Comparison of ENCODE assay signal across 13 cellular contexts in genomic region chr1:152003846-152004442, GRCh38. TPM values are rescaled to one million over a fixed set of nuclear protein-coding genes. Genes with fewer than 3 reads are reported as not detected.
A peak's percentile ranks its signal among the peaks of the same experiment; 100 is the strongest.
DNase-seq lines count a peak whose midpoint lies in the region; ATAC-seq, FAIRE-seq and TF ChIP-seq lines count a peak whose summit lies in the region.
"Had no signal": no experiment of that assay in that cellular context is flagged by ENCODE, and none has a peak within 500 bp of the region (broad histone marks: within the 10 kb centered on the region; RNA-seq: fewer than 3 reads in every experiment).

No MANE protein-coding gene starts in this region.

- peak in 1 of 2 experiments; percentile 12; a peak in 1 of 4 replicates for TF ChIP-seq RAD21 in K562 (CRISPR knock-in tag; conservative IDR thresholded peaks at IDR 0.05 in 1 of 2, IDR thresholded peaks at IDR 0.05 in 1 of 2)

- H3K4me2 ChIP-seq in K562 (ENCODE audit: insufficient read depth, low read length) (no peak overlapping the region), keratinocyte (ENCODE audit: control insufficient read depth, extremely low read depth, insufficient read depth, low read depth, low read length) (no peak overlapping the region)

- in situ Hi-C loops in K562 (cut with MboI), result no loop called here

- ATAC-seq in K562 (peak; percentile 49), pancreas (no peak)

- H4K20me1 ChIP-seq in K562 (replicated peaks; ENCODE audit: control insufficient read depth, insufficient read depth, low read length) (no peaks in the 10 kb centered on the region), keratinocyte (ENCODE audit: control insufficient read depth, extremely low read depth, insufficient read depth, low read length) (no peaks in the 10 kb centered on the region)

- BruUV-seq in K562 (replicated peaks; lab: Mats Ljungman, UMichigan), result no TSS peak

- H3K27ac ChIP-seq in K562 (ENCODE audit: extremely low read depth, low read depth, low read length) (no peak overlapping the region), keratinocyte (ENCODE audit: control insufficient read depth, insufficient read depth, low read length) (no peak overlapping the region), pancreas (no peak overlapping the region)
- H3K27ac ChIP-seq: dorsolateral prefrontal cortex, Peyer's patch had no signal

- FAIRE-seq in K562 (lab: Jason Lieb, UNC), result no peak
- FAIRE-seq in keratinocyte (lab: Jason Lieb, UNC), result peak; percentile 81
- no peak for FAIRE-seq in pancreas (lab: Jason Lieb, UNC)

- intact Hi-C loops in K562 (cut with micrococcal nuclease) (no loop called here), pancreas (cut with DNase I) (loop anchor here in 1 of 3 donors (5.0 kb wide), 1 partner anchor 37 kb away; no protein-coding TSS in a partner anchor)

- H3K4me3 ChIP-seq in HFF-Myc (replicated peaks; ENCODE audit: low read depth, low read length), result no peak overlapping the region
- no peak overlapping the region for H3K4me3 ChIP-seq in K562
- no peak overlapping the region for H3K4me3 ChIP-seq in keratinocyte (ENCODE audit: control insufficient read depth in 2 of 3, extremely low read depth in 1 of 3, insufficient read depth in 2 of 3, low read depth in 1 of 3, low read length in 3 of 3)
- H3K4me3 ChIP-seq in pancreas, result no peak overlapping the region
- H3K4me3 ChIP-seq: dorsolateral prefrontal cortex, MG63, Peyer's patch had no signal

- TF ChIP-seq EP300 in K562 (IDR thresholded peaks at IDR 0.05; ENCODE audit: low read length), result no peak

- no peaks in the 10 kb centered on the region for H3K36me3 ChIP-seq in K562 (ENCODE audit: control insufficient read depth, insufficient read depth, low read length)
- H3K36me3 ChIP-seq in keratinocyte (ENCODE audit: control insufficient read depth in 2 of 2, extremely low read depth in 1 of 2, insufficient read depth in 2 of 2, low read length in 2 of 2), result no peaks in the 10 kb centered on the region
- no peaks in the 10 kb centered on the region for H3K36me3 ChIP-seq in pancreas
- H3K36me3 ChIP-seq: MG63, Peyer's patch had no signal

- CTCF ChIA-PET in K562 (lab: Yijun Ruan, JAX; ENCODE audit: low intra/inter-chr PET ratio), result interaction anchor here (1.4 kb wide), 1 partner anchor 115 kb away, joined by 5 read pairs; no protein-coding TSS in a partner anchor

- no peak for TF ChIP-seq POLR2A in K562 (conservative IDR thresholded peaks at IDR 0.05)

- POLR2A ChIA-PET in K562 (lab: Yijun Ruan, JAX), result interaction anchor here (0.6 to 1.1 kb wide), 2 partner anchors 54 to 1269 kb away, joined by 3 to 6 read pairs; no protein-coding TSS in a partner anchor

- H3K9me1 ChIP-seq in K562 (ENCODE audit: control insufficient read depth, insufficient read depth, low read length), result no peaks in the 10 kb centered on the region
- no peaks in the 10 kb centered on the region for H3K9me1 ChIP-seq in keratinocyte (ENCODE audit: control insufficient read depth, extremely low read depth, insufficient read depth, low read length)

- DNase-seq in AG08395 (ENCODE audit: low spot score) (peak; percentile 7), HFF-Myc (ENCODE audit: extremely low read depth, low read depth) (no peak), K562 (ENCODE audit: extremely low read depth in 1 of 4, low spot score in 3 of 4) (no peak), keratinocyte (ENCODE audit: low read depth, low spot score) (no peak), SW 1271 (lab: John Stamatoyannopoulos, UW) (no peak), pons (ENCODE audit: low spot score) (no peak), NCI-H1105 (lab: John Stamatoyannopoulos, UW) (no peak), pancreas (no peak)
- DNase-seq: dorsolateral prefrontal cortex, MG63, NCI-H2227 treated with DMSO at 0.1 percent for 48 hours, Peyer's patch, posterior cingulate gyrus had no signal

- H3K4me1 ChIP-seq in K562 (replicated peaks in 1 of 2; ENCODE audit: control insufficient read depth in 2 of 2, insufficient read depth in 2 of 2, low read length in 2 of 2), result no peaks in the 10 kb centered on the region
- H3K4me1 ChIP-seq in keratinocyte (ENCODE audit: control insufficient read depth, extremely low read depth, insufficient read depth, low read length), result peaks cover 45% of the 10 kb centered on the region
- peaks cover 0 to 2% (median 0%) of the 10 kb centered on the region in 3 donors for H3K4me1 ChIP-seq in pancreas
- H3K4me1 ChIP-seq: Peyer's patch had no signal

- H3K9ac ChIP-seq in K562 (ENCODE audit: insufficient read depth in 1 of 2, low read depth in 2 of 2, low read length in 2 of 2) (no peak overlapping the region), keratinocyte (ENCODE audit: control insufficient read depth, extremely low read depth, insufficient read depth, low read length) (no peak overlapping the region)

- no peaks in the 10 kb centered on the region for H3K79me2 ChIP-seq in K562 (ENCODE audit: control insufficient read depth, insufficient read depth, low read length)
- H3K79me2 ChIP-seq in keratinocyte (ENCODE audit: control insufficient read depth, insufficient read depth, low read length), result no peaks in the 10 kb centered on the region

- H3K27me3 ChIP-seq in K562 (ENCODE audit: control insufficient read depth in 2 of 2, insufficient read depth in 2 of 2, low read length in 2 of 2), result peaks cover 16 to 18% of the 10 kb centered on the region in 2 experiments; a peak in 4 of 5 replicates
- no peaks in the 10 kb centered on the region for H3K27me3 ChIP-seq in keratinocyte (ENCODE audit: control insufficient read depth, extremely low read depth, insufficient read depth, low read length)
- H3K27me3 ChIP-seq in pancreas, result peaks cover 0 to 4% (median 0%) of the 10 kb centered on the region in 4 donors
- H3K27me3 ChIP-seq: Peyer's patch had no signal

- dilution Hi-C loops in keratinocyte (cut with MboI; ENCODE audit: extremely low pct_ligation_motif_present, low sequenced_read_pairs), result no loop called here

- TF ChIP-seq CTCF in HFF-Myc (IDR thresholded peaks at IDR 0.05; ENCODE audit: low read depth, low read length, missing control alignments) (peak; percentile 17), K562 (IDR thresholded peaks at IDR 0.05 in 2 of 3, conservative IDR thresholded peaks at IDR 0.05 in 1 of 3; ENCODE audit: insufficient read depth in 2 of 3, low read depth in 1 of 3, low read length in 3 of 3) (0 out of 6 replicates have a peak, but pooled peaks of 2 of the 3 experiments have one; percentile 7 to 8), keratinocyte (optimal IDR thresholded peaks at IDR 0.05 in 1 of 3, IDR thresholded peaks at IDR 0.05 in 1 of 3, conservative IDR thresholded peaks at IDR 0.05 in 1 of 3; ENCODE audit: extremely low read depth in 1 of 3, insufficient read depth in 2 of 3, low read length in 3 of 3) (peak; percentile 59 to 69 (median 62)), pancreas (IDR thresholded peaks at IDR 0.05) (no peak)

- H3K9me3 ChIP-seq in K562 (replicated peaks; ENCODE audit: control insufficient read depth, insufficient read depth, low read depth, low read length) (no peaks in the 10 kb centered on the region), keratinocyte (ENCODE audit: control insufficient read depth, low read depth, low read length) (no peaks in the 10 kb centered on the region), pancreas (no peaks in the 10 kb centered on the region)
- H3K9me3 ChIP-seq: MG63, Peyer's patch had no signal

- WGBS in K562 (ENCODE audit: insufficient coverage, low coverage, missing lambda C conversion rate), result 4% methylated on average over 4 of the region's 4 CpGs
- WGBS in pancreas, 2 donors, result 56 to 57% methylated on average over 4 of the region's 4 CpGs

- H2AFZ ChIP-seq in K562 (ENCODE audit: low read depth, low read length), result no peak overlapping the region
- H2AFZ ChIP-seq in keratinocyte (ENCODE audit: control insufficient read depth, low read length), result peak overlapping the region; percentile 55

RNA-seq across cellular contexts. Expression of gene S100A10, which starts 10.3 kb away (rescaled TPM):
- total RNA-seq in K562 (2011; cell fraction: chromatin; rRNA removed; ENCODE audit: low replicate concordance), result not detected in 2 replicates
- not detected in 2 replicates for total RNA-seq in K562 (2011; cell fraction: nucleolus; rRNA removed)
- total RNA-seq in K562 (2011; cell fraction: nucleoplasm; rRNA removed), result not detected in 2 replicates
- 0.41 TPM in 1 of 2 replicates, not detected in the other for total RNA-seq in K562 (2014; rRNA removed)
- total RNA-seq in K562 (2014; rRNA removed; fragmentation: Illumina TruSeq; extraction: Trizol), result 0.35 and 0.44 TPM in 2 replicates
- not detected in 2 replicates for total RNA-seq in K562 (2015; rRNA removed; fragmentation: Illumina TruSeq; extraction: Trizol)
- total RNA-seq in K562 (2021), result 1.6 and 3.2 TPM in 2 replicates
- 0.61 and 0.73 TPM in 2 replicates for polyA plus RNA-seq in K562 (2011; rRNA removed)
- 0.16 and 0.52 TPM in 2 replicates for polyA plus RNA-seq in K562 (2011; cell fraction: cytosol; rRNA removed)
- polyA plus RNA-seq in K562 (2011; cell fraction: nucleus; rRNA removed), result 0.29 TPM in 1 of 2 replicates, not detected in the other
- polyA plus RNA-seq in K562 (2012), result 1.0 and 1.8 TPM in 2 replicates
- polyA plus RNA-seq in K562 (2014; fragmentation: Illumina TruSeq; extraction: Trizol), result 0.28 and 0.56 TPM in 2 replicates
- under 1 TPM in 1 of 2 experiments, not detected in 1; 0.32 TPM for polyA plus RNA-seq in K562 (2014; fragmentation: Nextera tagmentation; extraction: Ambion mirVana)
- polyA plus RNA-seq in K562 (2014; rRNA removed), result not detected in 2 replicates
- 0.93 TPM in 1 of 2 replicates, not detected in the other for polyA minus RNA-seq in K562 (2011; rRNA and poly(A)+ RNA removed)
- polyA minus RNA-seq in K562 (2011; cell fraction: cytosol; rRNA and poly(A)+ RNA removed), result 1.6 and 5.2 TPM in 2 replicates
- 0.67 TPM in 1 of 2 replicates, not detected in the other for polyA minus RNA-seq in K562 (2011; cell fraction: nucleus; rRNA and poly(A)+ RNA removed)
- 762 to 1,688 TPM (median 1,061 TPM) in 3 replicates for polyA plus RNA-seq in keratinocyte
- 7,825 TPM for polyA plus RNA-seq in keratinocyte (2011; ENCODE audit: low read depth)
- polyA plus RNA-seq in keratinocyte (2011; cell fraction: cytosol; rRNA removed), result 1,426 and 2,466 TPM in 2 replicates
- polyA plus RNA-seq in keratinocyte (2011; cell fraction: nucleus; rRNA removed), result 399 and 409 TPM in 2 replicates
- 2,272 and 2,757 TPM in 2 replicates for polyA plus RNA-seq in keratinocyte (2012; ENCODE audit: low replicate concordance)
- polyA minus RNA-seq in keratinocyte, result 156 to 769 TPM (median 744 TPM) in 3 replicates
- 3,568 TPM for polyA minus RNA-seq in keratinocyte (2011; cell fraction: cytosol; rRNA and poly(A)+ RNA removed)
- polyA minus RNA-seq in keratinocyte (2011; cell fraction: nucleus; rRNA and poly(A)+ RNA removed), result 194 and 286 TPM in 2 replicates
- total RNA-seq in pancreas, result 100 to 1,000 TPM in 2 of 6 donors, 10 to 100 TPM in 4; 34.3 to 211 (median 74.6) TPM
- 100 to 1,000 TPM; 203 to 269 TPM for polyA plus RNA-seq in pancreas

RNA-seq across cellular contexts. Expression of gene S100A11, which starts 32.9 kb away (rescaled TPM):
- 8.2 and 16.0 TPM in 2 replicates for total RNA-seq in K562 (2011; cell fraction: chromatin; rRNA removed; ENCODE audit: low replicate concordance)
- total RNA-seq in K562 (2011; cell fraction: nucleolus; rRNA removed), result 24.5 and 29.5 TPM in 2 replicates
- 28.2 and 33.8 TPM in 2 replicates for total RNA-seq in K562 (2011; cell fraction: nucleoplasm; rRNA removed)
- total RNA-seq in K562 (2014; rRNA removed), result 131 and 186 TPM in 2 replicates
- 145 and 169 TPM in 2 replicates for total RNA-seq in K562 (2014; rRNA removed; fragmentation: Illumina TruSeq; extraction: Trizol)
- 239 and 240 TPM in 2 replicates for total RNA-seq in K562 (2015; rRNA removed; fragmentation: Illumina TruSeq; extraction: Trizol)
- total RNA-seq in K562 (2021), result 159 and 182 TPM in 2 replicates
- polyA plus RNA-seq in K562 (2011; rRNA removed), result 166 and 235 TPM in 2 replicates
- 256 and 294 TPM in 2 replicates for polyA plus RNA-seq in K562 (2011; cell fraction: cytosol; rRNA removed)
- polyA plus RNA-seq in K562 (2011; cell fraction: nucleus; rRNA removed), result 41.5 and 53.2 TPM in 2 replicates
- polyA plus RNA-seq in K562 (2012), result 402 and 871 TPM in 2 replicates
- 442 and 587 TPM in 2 replicates for polyA plus RNA-seq in K562 (2014; fragmentation: Illumina TruSeq; extraction: Trizol)
- 100 to 1,000 TPM; 790 to 808 TPM for polyA plus RNA-seq in K562 (2014; fragmentation: Nextera tagmentation; extraction: Ambion mirVana)
- 180 and 278 TPM in 2 replicates for polyA plus RNA-seq in K562 (2014; rRNA removed)
- 99.7 and 166 TPM in 2 replicates for polyA minus RNA-seq in K562 (2011; rRNA and poly(A)+ RNA removed)
- 79.1 and 110 TPM in 2 replicates for polyA minus RNA-seq in K562 (2011; cell fraction: cytosol; rRNA and poly(A)+ RNA removed)
- polyA minus RNA-seq in K562 (2011; cell fraction: nucleus; rRNA and poly(A)+ RNA removed), result 24.4 and 26.1 TPM in 2 replicates
- 3,230 to 4,658 TPM (median 4,125 TPM) in 3 replicates for polyA plus RNA-seq in keratinocyte
- 385 TPM for polyA plus RNA-seq in keratinocyte (2011; ENCODE audit: low read depth)
- polyA plus RNA-seq in keratinocyte (2011; cell fraction: cytosol; rRNA removed), result 5,163 and 5,922 TPM in 2 replicates
- 1,558 and 1,872 TPM in 2 replicates for polyA plus RNA-seq in keratinocyte (2011; cell fraction: nucleus; rRNA removed)
- 4,957 and 5,664 TPM in 2 replicates for polyA plus RNA-seq in keratinocyte (2012; ENCODE audit: low replicate concordance)
- 2,598 to 4,430 TPM (median 2,761 TPM) in 3 replicates for polyA minus RNA-seq in keratinocyte
- polyA minus RNA-seq in keratinocyte (2011; cell fraction: cytosol; rRNA and poly(A)+ RNA removed), result 2,126 TPM
- polyA minus RNA-seq in keratinocyte (2011; cell fraction: nucleus; rRNA and poly(A)+ RNA removed), result 610 and 888 TPM in 2 replicates
- 100 to 1,000 TPM in 2 of 6 donors, 10 to 100 TPM in 4; 23.6 to 291 (median 61.9) TPM for total RNA-seq in pancreas
- polyA plus RNA-seq in pancreas, result 100 to 1,000 TPM; 239 to 433 TPM

Comparison
In these comparisons a context has a peak if more than half of its experiments do, and no peak if none do; other contexts are left out.
1. CTCF ChIP-seq: peak in HFF-Myc (single experiment), K562 (2 of 3) and keratinocyte (3 of 3); none in pancreas (0 of 4).
2. RNA of gene S100A10, which starts 10.3 kb away (polyA plus RNA-seq): 399 to 7,825 TPM in keratinocyte and 203 to 269 TPM in pancreas; 0.16 to 1.8 TPM in K562; every median in the first group is over 10 times any median in the second.